ENCODE assay signal across 21 cellular contexts in genomic region chr1:64537942-64538341, GRCh38.
DNase-seq lines count a peak whose midpoint lies in the region; ATAC-seq lines count a peak whose summit lies in the region.
"Had no signal": no experiment of that assay in that cellular context is flagged by ENCODE, and none has a peak within 500 bp of the region (broad histone marks: within the 10 kb centered on the region; RNA-seq: fewer than 3 reads in every experiment).

No MANE protein-coding gene starts in this region.

- no peak overlapping the region for H3K27ac Mint-ChIP-seq in stimulated activated naive B cell treated with anti-CD40 and anti-IgM and Interleukin-4, amounts not matched to agents 10 μg/mL and 1 μg/mL and 100 μg/mL, for 72 hours
- H3K27ac Mint-ChIP-seq: activated CD4-positive, alpha-beta T cell treated with anti-CD3 and anti-CD28 coated beads, Interleukin-2, amount 10 ng/mL, durations not matched to agents 24 days and 14 days; activated naive CD8-positive, alpha-beta T cell treated with anti-CD3 and anti-CD28 coated beads, Interleukin-2, amount 10 ng/mL, durations not matched to agents 7 days and 5 days; IgD-negative memory B cell; natural killer cell treated with Interleukin-12 subunit alpha and Interleukin-12 subunit beta and Interleukin-15 and Interleukin-18, amount 100 ng/mL, for 72 hours; stimulated activated memory B cell treated with anti-CD40 and anti-IgM and Interleukin-4, amounts not matched to agents 10 μg/mL and 1 μg/mL and 100 μg/mL, for 72 hours had no signal

- no peaks in the 10 kb centered on the region for H3K36me3 Mint-ChIP-seq in stimulated activated naive B cell treated with anti-CD40 and anti-IgM and Interleukin-4, amounts not matched to agents 10 μg/mL and 1 μg/mL and 100 μg/mL, for 72 hours
- H3K36me3 Mint-ChIP-seq: IgD-negative memory B cell; natural killer cell treated with Interleukin-12 subunit alpha and Interleukin-12 subunit beta and Interleukin-15 and Interleukin-18, amount 100 ng/mL, for 72 hours; stimulated activated memory B cell treated with anti-CD40 and anti-IgM and Interleukin-4, amounts not matched to agents 10 μg/mL and 1 μg/mL and 100 μg/mL, for 72 hours had no signal

- H3K4me1 Mint-ChIP-seq in stimulated activated naive B cell treated with anti-CD40 and anti-IgM and Interleukin-4, amounts not matched to agents 10 μg/mL and 1 μg/mL and 100 μg/mL, for 72 hours = no peaks in the 10 kb centered on the region
- H3K4me1 Mint-ChIP-seq: IgD-negative memory B cell; stimulated activated memory B cell treated with anti-CD40 and anti-IgM and Interleukin-4, amounts not matched to agents 10 μg/mL and 1 μg/mL and 100 μg/mL, for 72 hours had no signal

- in situ Hi-C loops in ACHN (cut with HindIII; ENCODE audit: low pct_ligation_motif_present, low pct_unique_long_range_greater_than_20kb, low sequenced_read_pairs) = no loop called here

- no peak overlapping the region for H3K4me3 Mint-ChIP-seq in stimulated activated naive B cell treated with anti-CD40 and anti-IgM and Interleukin-4, amounts not matched to agents 10 μg/mL and 1 μg/mL and 100 μg/mL, for 72 hours
- H3K4me3 Mint-ChIP-seq: activated CD4-positive, alpha-beta T cell treated with anti-CD3 and anti-CD28 coated beads, Interleukin-2, amount 10 ng/mL, durations not matched to agents 24 days and 14 days; activated naive CD8-positive, alpha-beta T cell treated with anti-CD3 and anti-CD28 coated beads, Interleukin-2, amount 10 ng/mL, durations not matched to agents 7 days and 5 days; IgD-negative memory B cell; natural killer cell treated with Interleukin-12 subunit alpha and Interleukin-12 subunit beta and Interleukin-15 and Interleukin-18, amount 100 ng/mL, for 72 hours; stimulated activated memory B cell treated with anti-CD40 and anti-IgM and Interleukin-4, amounts not matched to agents 10 μg/mL and 1 μg/mL and 100 μg/mL, for 72 hours had no signal

- peaks cover 0 to 2% of the 10 kb centered on the region in 2 donors for H3K9me3 Mint-ChIP-seq in stimulated activated naive B cell treated with anti-CD40 and anti-IgM and Interleukin-4, amounts not matched to agents 10 μg/mL and 1 μg/mL and 100 μg/mL, for 72 hours
- H3K9me3 Mint-ChIP-seq: IgD-negative memory B cell; stimulated activated memory B cell treated with anti-CD40 and anti-IgM and Interleukin-4, amounts not matched to agents 10 μg/mL and 1 μg/mL and 100 μg/mL, for 72 hours had no signal

- ATAC-seq in stimulated activated naive B cell treated with anti-CD40 and anti-IgM and Interleukin-4, amounts not matched to agents 10 μg/mL and 1 μg/mL and 100 μg/mL, for 72 hours (replicated peaks) = no peak
- no peak for ATAC-seq in HG02870 (IDR thresholded peaks at IDR 0.05; ENCODE audit: unreplicated experiment)
- ATAC-seq: esophagus mucosa; natural killer cell treated with Interleukin-12 subunit alpha and Interleukin-12 subunit beta and Interleukin-15 and Interleukin-18, amount 100 ng/mL, for 72 hours; stimulated activated memory B cell treated with anti-CD40 and anti-IgM and Interleukin-4, amounts not matched to agents 10 μg/mL and 1 μg/mL and 100 μg/mL, for 72 hours had no signal

- H3K27me3 Mint-ChIP-seq in stimulated activated naive B cell treated with anti-CD40 and anti-IgM and Interleukin-4, amounts not matched to agents 10 μg/mL and 1 μg/mL and 100 μg/mL, for 72 hours = no peaks in the 10 kb centered on the region
- H3K27me3 Mint-ChIP-seq: activated naive CD8-positive, alpha-beta T cell treated with anti-CD3 and anti-CD28 coated beads, Interleukin-2, amount 10 ng/mL, durations not matched to agents 7 days and 5 days had no signal

- DNase-seq in NCI-H2107 treated with DMSO at 0.1 percent for 48 hours (lab: John Stamatoyannopoulos, UW; ENCODE audit: unreplicated experiment) (peak; percentile 21), NCI-H2107 (lab: John Stamatoyannopoulos, UW) (no peak), ACHN (peak; percentile 60), NCI-H524 (lab: John Stamatoyannopoulos, UW) (peak; percentile 31 to 75), kidney glomerular epithelial cell (lab: John Stamatoyannopoulos, UW) (peak; percentile 34), hippocampal formation (lab: John Stamatoyannopoulos, UW) (no peak)
- DNase-seq in stimulated activated naive B cell treated with anti-CD40 and anti-IgM and Interleukin-4, amounts not matched to agents 10 μg/mL and 1 μg/mL and 100 μg/mL, for 72 hours = no peak
- DNase-seq: activated CD4-positive, alpha-beta T cell treated with anti-CD3 and anti-CD28 coated beads, Interleukin-2, amount 10 ng/mL, durations not matched to agents 24 days and 14 days; activated naive CD8-positive, alpha-beta T cell treated with anti-CD3 and anti-CD28 coated beads, Interleukin-2, amount 10 ng/mL, durations not matched to agents 7 days and 5 days; activated T-cell treated with anti-CD3 and anti-CD28 coated beads for 4 hours; DND-41; dorsolateral prefrontal cortex; glutamatergic neuron; GM23248; mesenchymal stem cell; stimulated activated CD4-positive, alpha-beta T cell treated with anti-CD3 and anti-CD28 coated beads, Interleukin-12 subunit alpha, Interleukin-12 subunit beta, amount 100 ng/mL, for 4 hours had no signal

Comparison
In these comparisons a context has a peak if more than half of its experiments do, and no peak if none do; other contexts are left out.
1. DNase-seq: peak in NCI-H2107 treated with DMSO at 0.1 percent for 48 hours (single experiment), ACHN (single experiment), NCI-H524 (2 of 2) and kidney glomerular epithelial cell (single experiment); none in NCI-H2107 (single experiment), hippocampal formation (0 of 2) and stimulated activated naive B cell treated with anti-CD40 and anti-IgM and Interleukin-4, amounts not matched to agents 10 μg/mL and 1 μg/mL and 100 μg/mL, for 72 hours (single experiment).